In the genomic region with DNA sequence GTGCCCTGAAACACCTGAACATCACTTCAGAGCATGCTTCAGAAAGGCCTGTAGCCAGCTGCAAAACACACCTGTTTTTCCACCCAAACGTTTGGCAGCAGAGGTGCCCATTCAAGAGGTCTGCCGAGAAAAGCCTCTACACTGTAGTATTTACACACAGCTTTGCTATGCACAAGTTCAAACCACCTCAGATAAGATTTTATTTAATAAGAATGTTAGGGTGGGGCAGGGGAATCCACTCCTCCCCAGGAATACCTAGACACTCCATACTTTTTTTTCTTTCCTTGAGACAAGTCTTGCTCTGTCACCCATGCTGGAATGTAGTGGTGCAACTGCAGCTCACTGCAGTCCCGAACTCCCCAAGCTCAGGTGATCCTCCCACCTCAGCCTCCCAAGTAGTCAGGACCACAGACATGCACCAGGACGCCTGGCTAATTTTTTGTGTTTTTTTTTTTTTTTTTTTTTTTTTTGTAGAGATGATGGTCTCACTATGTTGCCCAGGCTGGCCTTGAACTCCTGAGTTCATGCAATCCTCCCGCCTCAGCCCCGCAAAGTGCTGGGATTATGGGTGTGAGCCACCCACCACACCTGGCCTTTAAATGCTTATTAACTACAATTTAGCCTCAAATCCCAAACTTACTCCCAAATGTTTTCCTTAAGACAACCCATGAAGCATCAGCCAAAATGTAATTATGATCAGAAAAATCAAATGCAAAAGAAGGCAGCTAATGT, we compare ENCODE assay signal across 16 cellular contexts. TPM values are rescaled to one million over a fixed set of nuclear protein-coding genes. Genes with fewer than 3 reads are reported as not detected.
DNase-seq lines count a peak whose midpoint lies in the region; ATAC-seq and TF ChIP-seq lines count a peak whose summit lies in the region.
"Had no signal": no experiment of that assay in that cellular context is flagged by ENCODE, and none has a peak within 500 bp of the region (broad histone marks: within the 10 kb centered on the region; RNA-seq: fewer than 3 reads in every experiment).

No MANE protein-coding gene starts in this region.

- H3K9ac ChIP-seq in SK-N-MC (ENCODE audit: insufficient read length) = no peak overlapping the region

- peaks cover 72% of the 10 kb centered on the region for H4K20me1 ChIP-seq in GM23338 (replicated peaks; ENCODE audit: insufficient read depth)

- H3K9me3 Mint-ChIP-seq in GM23338 = no peaks in the 10 kb centered on the region
- no peaks in the 10 kb centered on the region for H3K9me3 Mint-ChIP-seq in activated CD4-positive, alpha-beta memory T cell treated with anti-CD3 and anti-CD28 coated beads for 36 hours

- no peak overlapping the region for H3K4me2 ChIP-seq in GM23338

- no peak for ATAC-seq in GM23338
- ATAC-seq in GM21526 (IDR thresholded peaks at IDR 0.05; ENCODE audit: low FRiP score, unreplicated experiment) = no peak

- H3K4me1 Mint-ChIP-seq in GM23338 = peaks cover 38% of the 10 kb centered on the region
- peaks cover 47% of the 10 kb centered on the region for H3K4me1 Mint-ChIP-seq in activated CD4-positive, alpha-beta memory T cell treated with anti-CD3 and anti-CD28 coated beads for 36 hours (ENCODE audit: low read depth)

- 0 out of 2 replicates have a peak, but pooled peaks cover 3% of the 10 kb centered on the region for H3F3A ChIP-seq in GM23338 (replicated peaks; ENCODE audit: low read depth)

- no peak overlapping the region for H3K4me3 Mint-ChIP-seq in GM23338
- H3K4me3 Mint-ChIP-seq in activated CD4-positive, alpha-beta memory T cell treated with anti-CD3 and anti-CD28 coated beads for 36 hours = no peak overlapping the region

- H3K9me2 ChIP-seq in GM23338 (ENCODE audit: insufficient read depth) = no peaks in the 10 kb centered on the region

- peaks cover 91% of the 10 kb centered on the region for H3K79me2 ChIP-seq in GM23338 (replicated peaks; ENCODE audit: insufficient read depth)

- intact Hi-C loops in stomach (cut with DNase I; ENCODE audit: low total_unique reads) = no loop called here
- intact Hi-C loops in activated CD4-positive, alpha-beta memory T cell treated with anti-CD3 and anti-CD28 coated beads for 36 hours (cut with micrococcal nuclease) = no loop called here

- no peak for DNase-seq in GM23338 (ENCODE audit: low spot score)
- DNase-seq in SK-N-MC (ENCODE audit: low read depth, low spot score) = no peak
- peak; percentile 81 for DNase-seq in kidney tubule cell (ENCODE audit: low spot score)
- peak; percentile 65 for DNase-seq in stomach
- DNase-seq in activated CD4-positive, alpha-beta memory T cell treated with anti-CD3 and anti-CD28 coated beads for 36 hours = no peak
- no peak for DNase-seq in caudate nucleus (lab: John Stamatoyannopoulos, UW)
- DNase-seq: activated CD4-positive, alpha-beta T cell treated with anti-CD3 and anti-CD28 coated beads for 1 hour; activated effector memory CD4-positive, alpha-beta T cell treated with Interleukin-2 at 50 U/mL for 16 hours; cortex of kidney; GDM1; KG1; NCI-H2227 treated with DMSO at 0.1 percent for 48 hours; retina; SIG-M5 had no signal

- H3K9me3 ChIP-seq in SK-N-MC (ENCODE audit: low read depth, low read length) (no peaks in the 10 kb centered on the region), stomach (no peaks in the 10 kb centered on the region)

- peaks cover 2% of the 10 kb centered on the region for H3K27me3 Mint-ChIP-seq in GM23338 (ENCODE audit: insufficient read depth, low read depth, poor library complexity)
- H3K27me3 Mint-ChIP-seq in activated CD4-positive, alpha-beta memory T cell treated with anti-CD3 and anti-CD28 coated beads for 36 hours = no peaks in the 10 kb centered on the region

- CTCF ChIA-PET in activated CD4-positive, alpha-beta memory T cell treated with anti-CD3 and anti-CD28 coated beads for 36 hours (lab: Charles Lee) = interaction anchor here (0.9 to 2.8 kb wide), 3 partner anchors 18 to 55 kb away, joined by 3 to 12 read pairs (median 3); no protein-coding TSS in a partner anchor

- no peak for TF ChIP-seq CTCF in GM23338 (conservative IDR thresholded peaks at IDR 0.05; ENCODE audit: low read depth in 2 of 2)
- TF ChIP-seq CTCF in stomach (IDR thresholded peaks at IDR 0.05) = no peak

- TF ChIP-seq POLR2A in stomach (IDR thresholded peaks at IDR 0.05) = no peak

- POLR2A ChIA-PET in activated CD4-positive, alpha-beta memory T cell treated with anti-CD3 and anti-CD28 coated beads for 36 hours (lab: Charles Lee) = interaction anchor here (0.7 to 1.2 kb wide), 3 partner anchors 14 to 68 kb away, joined by 3 to 4 read pairs (median 3); no protein-coding TSS in a partner anchor

- TF ChIP-seq EP300 in stomach (IDR thresholded peaks at IDR 0.05) = no peak

- H3K4me3 ChIP-seq in GM23338 = no peak overlapping the region
- peak overlapping the region; percentile 33; the same call in 1 of the 2 replicates for H3K4me3 ChIP-seq in SK-N-MC
- H3K4me3 ChIP-seq in stomach = no peak overlapping the region

- no peak overlapping the region; the same call in 1 of the 2 replicates for H3K27ac Mint-ChIP-seq in GM23338
- no peak overlapping the region for H3K27ac Mint-ChIP-seq in activated CD4-positive, alpha-beta memory T cell treated with anti-CD3 and anti-CD28 coated beads for 36 hours

- H2AFZ ChIP-seq in GM23338 = no peak overlapping the region

- H3K27me3 ChIP-seq in GM23338 (ENCODE audit: insufficient read depth) = no peaks in the 10 kb centered on the region
- no peaks in the 10 kb centered on the region for H3K27me3 ChIP-seq in stomach

- peaks cover 17% of the 10 kb centered on the region for H3K36me3 ChIP-seq in GM23338 (ENCODE audit: insufficient read depth)
- peaks cover 41% of the 10 kb centered on the region for H3K36me3 ChIP-seq in SK-N-MC (ENCODE audit: insufficient read depth, low read length)
- H3K36me3 ChIP-seq in stomach = peaks cover 13 to 33% (median 27%) of the 10 kb centered on the region in 4 donors

- H3K4me1 ChIP-seq in GM23338 (ENCODE audit: insufficient read depth) (peaks cover 45% of the 10 kb centered on the region), stomach (peaks cover 47 to 78% (median 61%) of the 10 kb centered on the region in 4 donors)

- H3K27ac ChIP-seq in GM23338 (ENCODE audit: low read depth) (peak overlapping the region; percentile 74; the same call in 1 of the 2 replicates), SK-N-MC (peak overlapping the region; percentile 74), stomach (peak overlapping the region; percentile 34 to 63 (median 44)), caudate nucleus (ENCODE audit: low read depth, low read length) (no peak overlapping the region)

- WGBS in stomach, 5 donors = 55 to 74% (median 57%) methylated on average over 6 of the region's 6 CpGs

- peaks cover 20% of the 10 kb centered on the region for H3K36me3 Mint-ChIP-seq in GM23338 (ENCODE audit: low read depth)
- H3K36me3 Mint-ChIP-seq in activated CD4-positive, alpha-beta memory T cell treated with anti-CD3 and anti-CD28 coated beads for 36 hours = peaks cover 17% of the 10 kb centered on the region

TF ChIP-seq in GM23338, 12 proteins besides CTCF, POLR2A, EP300 and RAD21 (continues in another document):
- no peak for TF ChIP-seq EZH2phosphoT487 (IDR thresholded peaks at IDR 0.05; ENCODE audit: unreplicated experiment)
- TF ChIP-seq CREB1 (CRISPR knock-in tag; IDR thresholded peaks at IDR 0.05; ENCODE audit: low read depth) = no peak
- TF ChIP-seq STAT1 (IDR thresholded peaks at IDR 0.05; ENCODE audit: unreplicated experiment) = no peak
- TF ChIP-seq, protein P1, sequence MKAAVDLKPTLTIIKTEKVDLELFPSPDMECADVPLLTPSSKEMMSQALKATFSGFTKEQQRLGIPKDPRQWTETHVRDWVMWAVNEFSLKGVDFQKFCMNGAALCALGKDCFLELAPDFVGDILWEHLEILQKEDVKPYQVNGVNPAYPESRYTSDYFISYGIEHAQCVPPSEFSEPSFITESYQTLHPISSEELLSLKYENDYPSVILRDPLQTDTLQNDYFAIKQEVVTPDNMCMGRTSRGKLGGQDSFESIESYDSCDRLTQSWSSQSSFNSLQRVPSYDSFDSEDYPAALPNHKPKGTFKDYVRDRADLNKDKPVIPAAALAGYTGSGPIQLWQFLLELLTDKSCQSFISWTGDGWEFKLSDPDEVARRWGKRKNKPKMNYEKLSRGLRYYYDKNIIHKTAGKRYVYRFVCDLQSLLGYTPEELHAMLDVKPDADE (IDR thresholded peaks at IDR 0.05) = no peak
- TF ChIP-seq EZH2 (IDR thresholded peaks at IDR 0.05; ENCODE audit: low read depth, unreplicated experiment) = no peak
- no peak for TF ChIP-seq NANOG (IDR thresholded peaks at IDR 0.05; ENCODE audit: borderline replicate concordance)

RNA-seq across cellular contexts. Expression of a gene that starts 9.7 kb away (rescaled TPM):
- total RNA-seq in GM23338 (2014; rRNA removed; shearing (Covaris generic)) = 62.6 and 70.0 TPM in 2 replicates
- polyA plus RNA-seq in GM23338 (2016; fragmentation: Nextera tagmentation; extraction: Ambion mirVana) (178 and 191 TPM in 2 replicates), stomach (10 to 100 TPM; 61.1 to 82.3 (median 78.7) TPM)
- 10 to 100 TPM; 17.0 to 59.1 (median 37.3) TPM for total RNA-seq in stomach
- 10 to 100 TPM; 49.5 to 50.1 TPM for total RNA-seq in activated CD4-positive, alpha-beta memory T cell treated with anti-CD3 and anti-CD28 coated beads for 36 hours

RNA-seq across cellular contexts. Expression of a gene that starts 9.8 kb away (rescaled TPM):
- total RNA-seq in GM23338 (2014; rRNA removed; shearing (Covaris generic)) = 30.2 and 36.0 TPM in 2 replicates
- polyA plus RNA-seq in GM23338 (2016; fragmentation: Nextera tagmentation; extraction: Ambion mirVana) (8.0 and 10.1 TPM in 2 replicates), stomach (10 to 100 TPM in 2 of 3 donors, 1 to 10 TPM in 1; 5.5 to 16.8 (median 14.8) TPM)
- 10 to 100 TPM; 20.7 to 90.6 (median 57.8) TPM for total RNA-seq in stomach
- 10 to 100 TPM; 11.6 to 13.0 TPM for total RNA-seq in activated CD4-positive, alpha-beta memory T cell treated with anti-CD3 and anti-CD28 coated beads for 36 hours

RNA-seq across cellular contexts. Expression of a gene that starts 41.1 kb away (rescaled TPM):
- 1.2 and 1.7 TPM in 2 replicates for total RNA-seq in GM23338 (2014; rRNA removed; shearing (Covaris generic))
- polyA plus RNA-seq in GM23338 (2016; fragmentation: Nextera tagmentation; extraction: Ambion mirVana) (0.61 and 1.1 TPM in 2 replicates), stomach (under 1 TPM in 2 of 3 donors, not detected in 1; 0.15 to 0.19 TPM)
- total RNA-seq in stomach = under 1 TPM in 1 of 5 donors, not detected in 4; 0.18 TPM
- under 1 TPM in 1 of 2 experiments, not detected in 1; 0.12 TPM for total RNA-seq in activated CD4-positive, alpha-beta memory T cell treated with anti-CD3 and anti-CD28 coated beads for 36 hours
- total RNA-seq: frontal cortex had no signal

Comparison
In these comparisons a context has a peak if more than half of its experiments do, and no peak if none do; other contexts are left out.
1. DNase-seq: peak in kidney tubule cell (single experiment) and stomach (single experiment); none in GM23338 (single experiment), SK-N-MC (single experiment), activated CD4-positive, alpha-beta memory T cell treated with anti-CD3 and anti-CD28 coated beads for 36 hours (single experiment) and caudate nucleus (0 of 61).